ENCODE assay signal across 19 cellular contexts in the genomic region with DNA sequence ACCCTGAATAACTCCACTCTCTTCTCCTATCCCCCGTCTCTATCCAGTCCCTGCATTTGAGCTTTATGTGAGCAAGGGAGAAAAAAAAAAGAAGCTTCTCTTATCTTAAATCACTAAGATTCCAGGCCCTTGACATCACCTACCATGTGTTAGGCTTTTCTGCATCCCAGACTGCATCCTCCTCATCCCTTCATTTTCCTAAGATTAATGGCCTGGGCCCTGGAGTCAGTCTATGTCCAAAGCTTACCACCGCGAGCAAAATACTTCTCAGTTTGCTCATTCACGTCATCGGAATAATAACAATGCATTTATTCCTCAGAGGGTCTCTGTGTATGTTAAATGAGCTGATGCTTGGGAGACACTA. TPM values are rescaled to one million over a fixed set of nuclear protein-coding genes. Genes with fewer than 3 reads are reported as not detected.
A peak's percentile ranks its signal among the peaks of the same experiment; 100 is the strongest.
DNase-seq lines count a peak whose midpoint lies in the region; ATAC-seq and TF ChIP-seq lines count a peak whose summit lies in the region.
"Had no signal": no experiment of that assay in that cellular context is flagged by ENCODE, and none has a peak within 500 bp of the region (broad histone marks: within the 10 kb centered on the region; RNA-seq: fewer than 3 reads in every experiment).

No MANE protein-coding gene starts in this region.

- no peaks in the 10 kb centered on the region for H3K9me3 ChIP-seq in ES-I3 (ENCODE audit: control insufficient read depth, insufficient read depth, low read length)
- H3K9me3 ChIP-seq: gastroesophageal sphincter, stomach had no signal

- 0 out of 2 replicates have a peak, but pooled peaks cover 3% of the 10 kb centered on the region for H3K36me3 ChIP-seq in ES-I3 (ENCODE audit: insufficient read depth, low read length)
- H3K36me3 ChIP-seq: gastroesophageal sphincter, stomach had no signal

- H3K9ac ChIP-seq in ES-I3 (ENCODE audit: low read depth, low read length), result 0 out of 2 replicates have a peak overlapping the region, but pooled peaks have one; percentile 9

- DNase-seq in fibroblast of villous mesenchyme (ENCODE audit: low read depth) (peak; percentile 91), non-pigmented ciliary epithelial cell (ENCODE audit: low read depth) (peak; percentile 68), mesenteric fat pad (ENCODE audit: low spot score) (no peak), ecto neural progenitor cell (ENCODE audit: low spot score) (no peak), LoVo (ENCODE audit: low spot score) (no peak)
- DNase-seq: activated CD8-positive, alpha-beta memory T cell treated with anti-CD3 and anti-CD28 coated beads, Interleukin-2, amount 50 U/mL, for 4 hours; activated naive CD8-positive, alpha-beta T cell treated with anti-CD3 and anti-CD28 coated beads, Interleukin-2, amount 10 ng/mL, durations not matched to agents 7 days and 5 days; HFFc6; left cardiac atrium; naive thymus-derived CD4-positive, alpha-beta T cell; NCI-H1092; NCI-H2227 treated with DMSO at 0.1 percent for 48 hours; stomach had no signal

- no peak for TF ChIP-seq CTCF in fibroblast of villous mesenchyme (IDR thresholded peaks at IDR 0.05; ENCODE audit: insufficient read depth, low read depth, low read length)

- no peak overlapping the region for H3K4me3 ChIP-seq in fibroblast of villous mesenchyme (ENCODE audit: low read depth, low read length)
- H3K4me3 ChIP-seq: gastroesophageal sphincter, stomach had no signal

- ATAC-seq in SK-N-SH treated with all-trans-retinoic acid at 6 μM for 48 hours (peak; percentile 88), HG02981 (IDR thresholded peaks at IDR 0.05; ENCODE audit: unreplicated experiment) (no peak)
- ATAC-seq: gastroesophageal sphincter; HepG2; naive thymus-derived CD4-positive, alpha-beta T cell; sciatic nerve had no signal

- H3K4me1 ChIP-seq in ES-I3 (ENCODE audit: insufficient read depth, low read length), result peaks cover 29% of the 10 kb centered on the region
- H3K4me1 ChIP-seq: gastroesophageal sphincter, stomach had no signal

TF ChIP-seq in SK-N-SH treated with all-trans-retinoic acid at 6 μM for 48 hours, 23 proteins besides CTCF, POLR2A, EP300 and RAD21 (continues in another document):
- TF ChIP-seq, protein P1, sequence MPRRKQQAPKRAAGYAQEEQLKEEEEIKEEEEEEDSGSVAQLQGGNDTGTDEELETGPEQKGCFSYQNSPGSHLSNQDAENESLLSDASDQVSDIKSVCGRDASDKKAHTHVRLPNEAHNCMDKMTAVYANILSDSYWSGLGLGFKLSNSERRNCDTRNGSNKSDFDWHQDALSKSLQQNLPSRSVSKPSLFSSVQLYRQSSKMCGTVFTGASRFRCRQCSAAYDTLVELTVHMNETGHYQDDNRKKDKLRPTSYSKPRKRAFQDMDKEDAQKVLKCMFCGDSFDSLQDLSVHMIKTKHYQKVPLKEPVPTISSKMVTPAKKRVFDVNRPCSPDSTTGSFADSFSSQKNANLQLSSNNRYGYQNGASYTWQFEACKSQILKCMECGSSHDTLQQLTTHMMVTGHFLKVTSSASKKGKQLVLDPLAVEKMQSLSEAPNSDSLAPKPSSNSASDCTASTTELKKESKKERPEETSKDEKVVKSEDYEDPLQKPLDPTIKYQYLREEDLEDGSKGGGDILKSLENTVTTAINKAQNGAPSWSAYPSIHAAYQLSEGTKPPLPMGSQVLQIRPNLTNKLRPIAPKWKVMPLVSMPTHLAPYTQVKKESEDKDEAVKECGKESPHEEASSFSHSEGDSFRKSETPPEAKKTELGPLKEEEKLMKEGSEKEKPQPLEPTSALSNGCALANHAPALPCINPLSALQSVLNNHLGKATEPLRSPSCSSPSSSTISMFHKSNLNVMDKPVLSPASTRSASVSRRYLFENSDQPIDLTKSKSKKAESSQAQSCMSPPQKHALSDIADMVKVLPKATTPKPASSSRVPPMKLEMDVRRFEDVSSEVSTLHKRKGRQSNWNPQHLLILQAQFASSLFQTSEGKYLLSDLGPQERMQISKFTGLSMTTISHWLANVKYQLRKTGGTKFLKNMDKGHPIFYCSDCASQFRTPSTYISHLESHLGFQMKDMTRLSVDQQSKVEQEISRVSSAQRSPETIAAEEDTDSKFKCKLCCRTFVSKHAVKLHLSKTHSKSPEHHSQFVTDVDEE (CRISPR knock-in tag; IDR thresholded peaks at IDR 0.05), result no peak
- TF ChIP-seq ZNF70 (CRISPR knock-in tag; IDR thresholded peaks at IDR 0.05), result no peak
- TF ChIP-seq, protein P2, sequence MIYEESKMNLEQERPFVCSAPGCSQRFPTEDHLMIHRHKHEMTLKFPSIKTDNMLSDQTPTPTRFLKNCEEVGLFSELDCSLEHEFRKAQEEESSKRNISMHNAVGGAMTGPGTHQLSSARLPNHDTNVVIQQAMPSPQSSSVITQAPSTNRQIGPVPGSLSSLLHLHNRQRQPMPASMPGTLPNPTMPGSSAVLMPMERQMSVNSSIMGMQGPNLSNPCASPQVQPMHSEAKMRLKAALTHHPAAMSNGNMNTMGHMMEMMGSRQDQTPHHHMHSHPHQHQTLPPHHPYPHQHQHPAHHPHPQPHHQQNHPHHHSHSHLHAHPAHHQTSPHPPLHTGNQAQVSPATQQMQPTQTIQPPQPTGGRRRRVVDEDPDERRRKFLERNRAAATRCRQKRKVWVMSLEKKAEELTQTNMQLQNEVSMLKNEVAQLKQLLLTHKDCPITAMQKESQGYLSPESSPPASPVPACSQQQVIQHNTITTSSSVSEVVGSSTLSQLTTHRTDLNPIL (CRISPR knock-in tag; IDR thresholded peaks at IDR 0.05; ENCODE audit: low read depth), result peak; percentile 89
- TF ChIP-seq CSDC2 (CRISPR knock-in tag; IDR thresholded peaks at IDR 0.05), result no peak
- no peak for TF ChIP-seq ESRRG (CRISPR knock-in tag; IDR thresholded peaks at IDR 0.05)
- TF ChIP-seq ZNF8 (CRISPR knock-in tag; IDR thresholded peaks at IDR 0.05), result no peak
- TF ChIP-seq ARNTL (CRISPR knock-in tag; IDR thresholded peaks at IDR 0.05; ENCODE audit: borderline replicate concordance, low read depth), result no peak
- TF ChIP-seq SNAI2 (CRISPR knock-in tag; IDR thresholded peaks at IDR 0.05), result peak; percentile 66; the same call in 1 of the 2 replicates
- TF ChIP-seq, protein P3, sequence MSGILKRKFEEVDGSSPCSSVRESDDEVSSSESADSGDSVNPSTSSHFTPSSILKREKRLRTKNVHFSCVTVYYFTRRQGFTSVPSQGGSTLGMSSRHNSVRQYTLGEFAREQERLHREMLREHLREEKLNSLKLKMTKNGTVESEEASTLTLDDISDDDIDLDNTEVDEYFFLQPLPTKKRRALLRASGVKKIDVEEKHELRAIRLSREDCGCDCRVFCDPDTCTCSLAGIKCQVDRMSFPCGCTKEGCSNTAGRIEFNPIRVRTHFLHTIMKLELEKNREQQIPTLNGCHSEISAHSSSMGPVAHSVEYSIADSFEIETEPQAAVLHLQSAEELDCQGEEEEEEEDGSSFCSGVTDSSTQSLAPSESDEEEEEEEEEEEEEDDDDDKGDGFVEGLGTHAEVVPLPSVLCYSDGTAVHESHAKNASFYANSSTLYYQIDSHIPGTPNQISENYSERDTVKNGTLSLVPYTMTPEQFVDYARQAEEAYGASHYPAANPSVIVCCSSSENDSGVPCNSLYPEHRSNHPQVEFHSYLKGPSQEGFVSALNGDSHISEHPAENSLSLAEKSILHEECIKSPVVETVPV (CRISPR knock-in tag; IDR thresholded peaks at IDR 0.05), result no peak
- no peak for TF ChIP-seq PPARA (CRISPR knock-in tag; IDR thresholded peaks at IDR 0.05; ENCODE audit: borderline replicate concordance)
- no peak for TF ChIP-seq OSR1 (CRISPR knock-in tag; IDR thresholded peaks at IDR 0.05)
- TF ChIP-seq TCF4 (CRISPR knock-in tag; IDR thresholded peaks at IDR 0.05; ENCODE audit: borderline replicate concordance), result no peak
- no peak for TF ChIP-seq RARB (CRISPR knock-in tag; IDR thresholded peaks at IDR 0.05)
- no peak for TF ChIP-seq BACH2 (CRISPR knock-in tag; IDR thresholded peaks at IDR 0.05; ENCODE audit: borderline replicate concordance)
- TF ChIP-seq GLIS3 (CRISPR knock-in tag; IDR thresholded peaks at IDR 0.05), result no peak
- peak; percentile 76 for TF ChIP-seq ISL1 (CRISPR knock-in tag; IDR thresholded peaks at IDR 0.05)
- TF ChIP-seq, protein P4, sequence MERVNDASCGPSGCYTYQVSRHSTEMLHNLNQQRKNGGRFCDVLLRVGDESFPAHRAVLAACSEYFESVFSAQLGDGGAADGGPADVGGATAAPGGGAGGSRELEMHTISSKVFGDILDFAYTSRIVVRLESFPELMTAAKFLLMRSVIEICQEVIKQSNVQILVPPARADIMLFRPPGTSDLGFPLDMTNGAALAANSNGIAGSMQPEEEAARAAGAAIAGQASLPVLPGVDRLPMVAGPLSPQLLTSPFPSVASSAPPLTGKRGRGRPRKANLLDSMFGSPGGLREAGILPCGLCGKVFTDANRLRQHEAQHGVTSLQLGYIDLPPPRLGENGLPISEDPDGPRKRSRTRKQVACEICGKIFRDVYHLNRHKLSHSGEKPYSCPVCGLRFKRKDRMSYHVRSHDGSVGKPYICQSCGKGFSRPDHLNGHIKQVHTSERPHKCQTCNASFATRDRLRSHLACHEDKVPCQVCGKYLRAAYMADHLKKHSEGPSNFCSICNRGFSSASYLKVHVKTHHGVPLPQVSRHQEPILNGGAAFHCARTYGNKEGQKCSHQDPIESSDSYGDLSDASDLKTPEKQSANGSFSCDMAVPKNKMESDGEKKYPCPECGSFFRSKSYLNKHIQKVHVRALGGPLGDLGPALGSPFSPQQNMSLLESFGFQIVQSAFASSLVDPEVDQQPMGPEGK (CRISPR knock-in tag; IDR thresholded peaks at IDR 0.05; ENCODE audit: borderline replicate concordance), result no peak
- no peak for TF ChIP-seq ZFP30 (CRISPR knock-in tag; IDR thresholded peaks at IDR 0.05)
- TF ChIP-seq, protein P5, sequence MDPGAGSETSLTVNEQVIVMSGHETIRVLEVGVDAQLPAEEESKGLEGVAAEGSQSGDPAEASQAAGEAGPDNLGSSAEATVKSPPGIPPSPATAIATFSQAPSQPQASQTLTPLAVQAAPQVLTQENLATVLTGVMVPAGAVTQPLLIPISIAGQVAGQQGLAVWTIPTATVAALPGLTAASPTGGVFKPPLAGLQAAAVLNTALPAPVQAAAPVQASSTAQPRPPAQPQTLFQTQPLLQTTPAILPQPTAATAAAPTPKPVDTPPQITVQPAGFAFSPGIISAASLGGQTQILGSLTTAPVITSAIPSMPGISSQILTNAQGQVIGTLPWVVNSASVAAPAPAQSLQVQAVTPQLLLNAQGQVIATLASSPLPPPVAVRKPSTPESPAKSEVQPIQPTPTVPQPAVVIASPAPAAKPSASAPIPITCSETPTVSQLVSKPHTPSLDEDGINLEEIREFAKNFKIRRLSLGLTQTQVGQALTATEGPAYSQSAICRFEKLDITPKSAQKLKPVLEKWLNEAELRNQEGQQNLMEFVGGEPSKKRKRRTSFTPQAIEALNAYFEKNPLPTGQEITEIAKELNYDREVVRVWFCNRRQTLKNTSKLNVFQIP (CRISPR knock-in tag; IDR thresholded peaks at IDR 0.05; ENCODE audit: borderline replicate concordance, low read depth), result no peak
- no peak for TF ChIP-seq TOX (CRISPR knock-in tag; IDR thresholded peaks at IDR 0.05; ENCODE audit: borderline replicate concordance)
- no peak for TF ChIP-seq ZNF565 (CRISPR knock-in tag; conservative IDR thresholded peaks at IDR 0.05; ENCODE audit: low read depth)
- no peak; the same call in 1 of the 2 replicates for TF ChIP-seq ZFP3 (CRISPR knock-in tag; IDR thresholded peaks at IDR 0.05)

RNA-seq across cellular contexts. Expression of a gene that starts 46.2 kb away (rescaled TPM):
- total RNA-seq in fibroblast of villous mesenchyme, result 37.6 and 59.3 TPM in 2 replicates
- total RNA-seq in mesenteric fat pad, result 0.10 TPM
- total RNA-seq: activated naive CD8-positive, alpha-beta T cell treated with anti-CD3 and anti-CD28 coated beads, Interleukin-2, amount 10 ng/mL, durations not matched to agents 7 days and 5 days; HepG2; HFFc6; naive thymus-derived CD4-positive, alpha-beta T cell had no signal

Comparison
In these comparisons a context has a peak if more than half of its experiments do, and no peak if none do; other contexts are left out.
1. DNase-seq: peak in fibroblast of villous mesenchyme (single experiment) and non-pigmented ciliary epithelial cell (single experiment); none in mesenteric fat pad (single experiment), ecto neural progenitor cell (single experiment) and LoVo (single experiment).
2. RNA of a gene that starts 46.2 kb away (total RNA-seq): 37.6 to 59.3 TPM in fibroblast of villous mesenchyme; 0.10 TPM in mesenteric fat pad (single experiment); every median in the first group is over 10 times any median in the second.